11 cellular contexts compared by ENCODE assay signal in the genomic region with DNA sequence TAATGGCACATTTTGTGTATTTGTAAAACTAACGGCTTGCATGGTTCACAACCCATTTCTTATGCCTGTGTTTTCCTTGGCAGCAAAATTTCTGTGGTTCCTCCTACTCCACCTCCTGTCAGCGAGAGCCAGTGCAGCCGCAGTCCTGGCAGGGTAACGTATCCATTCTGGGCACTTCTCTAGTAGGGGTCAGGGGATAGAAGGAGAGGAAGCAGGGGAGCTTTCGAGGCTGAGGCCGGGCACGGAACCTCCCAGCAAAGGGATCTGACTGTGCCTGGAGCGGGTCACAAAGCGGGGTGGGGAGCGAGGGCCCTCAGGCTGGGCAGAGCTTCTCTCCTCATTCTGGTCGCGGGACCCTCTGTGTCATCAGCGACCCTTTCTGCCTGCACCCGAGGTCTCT. TPM values are rescaled to one million over a fixed set of nuclear protein-coding genes. Genes with fewer than 3 reads are reported as not detected.
DNase-seq lines count a peak whose midpoint lies in the region; ATAC-seq and TF ChIP-seq lines count a peak whose summit lies in the region.
"Had no signal": no experiment of that assay in that cellular context is flagged by ENCODE, and none has a peak within 500 bp of the region (broad histone marks: within the 10 kb centered on the region; RNA-seq: fewer than 3 reads in every experiment).

No MANE protein-coding gene starts in this region.

- ATAC-seq in Right ventricle myocardium inferior (peak; percentile 65), HG02642 (IDR thresholded peaks at IDR 0.05; ENCODE audit: poor library complexity, unreplicated experiment) (no peak)
- ATAC-seq: activated naive CD8-positive, alpha-beta T cell treated with anti-CD3 and anti-CD28 coated beads, Interleukin-2, amount 50 U/mL, for 24 hours had no signal

- H3K27me3 Mint-ChIP-seq in neural progenitor cell (ENCODE audit: insufficient read depth, low read depth) (peaks cover 2% of the 10 kb centered on the region), CD14-positive monocyte (ENCODE audit: low read depth in 3 of 3) (peaks cover 0 to 3% (median 0%) of the 10 kb centered on the region in 3 donors)
- H3K27me3 Mint-ChIP-seq: activated naive CD8-positive, alpha-beta T cell treated with anti-CD3 and anti-CD28 coated beads, Interleukin-2, amount 50 U/mL, for 24 hours had no signal

- H3K4me2 ChIP-seq in neural progenitor cell: no peak overlapping the region

- no peaks in the 10 kb centered on the region for H3F3A ChIP-seq in neural progenitor cell (ENCODE audit: low read depth)

- intact Hi-C loops in Right ventricle myocardium inferior (cut with DNase I): loop anchor here (5.0 kb wide), 1 partner anchor 419 kb away; no protein-coding TSS in a partner anchor
- intact Hi-C loops in cardiac septum (cut with DNase I): loop anchor here (5.0 to 10.0 kb wide), 4 partner anchors 66 to 427 kb away; a partner anchor contains a TSS
- intact Hi-C loops in CD14-positive monocyte (cut with micrococcal nuclease): loop anchor here (5.0 to 10.0 kb wide), 3 partner anchors 39 to 427 kb away; no protein-coding TSS in a partner anchor

- no peak overlapping the region for H3K27ac Mint-ChIP-seq in neural progenitor cell
- H3K27ac Mint-ChIP-seq in CD14-positive monocyte: no peak overlapping the region
- H3K27ac Mint-ChIP-seq: activated naive CD8-positive, alpha-beta T cell treated with anti-CD3 and anti-CD28 coated beads, Interleukin-2, amount 50 U/mL, for 24 hours had no signal

- peaks cover 4% of the 10 kb centered on the region for H3K27me3 ChIP-seq in neural progenitor cell

- H3K9me3 Mint-ChIP-seq in neural progenitor cell (no peaks in the 10 kb centered on the region), CD14-positive monocyte (no peaks in the 10 kb centered on the region)
- H3K9me3 Mint-ChIP-seq: activated naive CD8-positive, alpha-beta T cell treated with anti-CD3 and anti-CD28 coated beads, Interleukin-2, amount 50 U/mL, for 24 hours had no signal

- H3K9me3 ChIP-seq in neural progenitor cell (ENCODE audit: low read depth): no peaks in the 10 kb centered on the region

- peaks cover 12% of the 10 kb centered on the region for H3K4me1 Mint-ChIP-seq in neural progenitor cell
- H3K4me1 Mint-ChIP-seq in CD14-positive monocyte: peaks cover 17% of the 10 kb centered on the region

- H3K9ac ChIP-seq in neural progenitor cell: no peak overlapping the region

- H3K4me3 Mint-ChIP-seq in neural progenitor cell: no peak overlapping the region
- no peak overlapping the region for H3K4me3 Mint-ChIP-seq in CD14-positive monocyte
- H3K4me3 Mint-ChIP-seq: activated naive CD8-positive, alpha-beta T cell treated with anti-CD3 and anti-CD28 coated beads, Interleukin-2, amount 50 U/mL, for 24 hours had no signal

- no peaks in the 10 kb centered on the region for H3K36me3 ChIP-seq in neural progenitor cell

- no peaks in the 10 kb centered on the region for H3K4me1 ChIP-seq in neural progenitor cell

- TF ChIP-seq CTCF in fibroblast of pulmonary artery (IDR thresholded peaks at IDR 0.05; ENCODE audit: low read length, missing control alignments) (peak; percentile 14), neural progenitor cell (IDR thresholded peaks at IDR 0.05) (no peak), CD14-positive monocyte (IDR thresholded peaks at IDR 0.05) (no peak)

- H3K4me3 ChIP-seq in fibroblast of pulmonary artery (replicated peaks; ENCODE audit: low read depth, low read length) (no peak overlapping the region), neural progenitor cell (no peak overlapping the region)

- H2AFZ ChIP-seq in neural progenitor cell (replicated peaks): peak overlapping the region; percentile 10

- H4K20me1 ChIP-seq in neural progenitor cell (ENCODE audit: low read depth): no peaks in the 10 kb centered on the region

- DNase-seq in Right ventricle myocardium inferior (ENCODE audit: missing footprints): peak; percentile 76
- DNase-seq in cardiac septum (ENCODE audit: low spot score): no peak
- DNase-seq in fibroblast of pulmonary artery (ENCODE audit: low read depth): peak; percentile 79
- no peak for DNase-seq in neural progenitor cell (ENCODE audit: low spot score)
- DNase-seq in activated CD4-positive, alpha-beta T cell treated with anti-CD3 and anti-CD28 coated beads, Interleukin-2, amount 50 U/mL, for 48 hours: no peak
- no peak for DNase-seq in EL
- no peak for DNase-seq in CD14-positive monocyte (ENCODE audit: low spot score)
- DNase-seq: activated naive CD8-positive, alpha-beta T cell treated with anti-CD3 and anti-CD28 coated beads, Interleukin-2, amount 50 U/mL, for 24 hours; NCI-H69; retina had no signal

- no peak overlapping the region for H3K27ac ChIP-seq in neural progenitor cell

- H3K36me3 Mint-ChIP-seq in neural progenitor cell (no peaks in the 10 kb centered on the region), CD14-positive monocyte (peaks cover 38 to 50% of the 10 kb centered on the region in 2 donors)

- no peaks in the 10 kb centered on the region for H3K79me2 ChIP-seq in neural progenitor cell (ENCODE audit: low read depth)

RNA-seq across cellular contexts. Expression of a gene that starts 58.4 kb away (rescaled TPM):
- total RNA-seq in Right ventricle myocardium inferior: 10.8 TPM
- 5.7 TPM for total RNA-seq in cardiac septum
- 0.25 TPM in 1 of 2 replicates, not detected in the other for total RNA-seq in neural progenitor cell (ENCODE audit: low replicate concordance)
- 10 to 100 TPM; 14.6 to 14.8 TPM for polyA plus RNA-seq in CD14-positive monocyte

Comparison
In these comparisons a context has a peak if more than half of its experiments do, and no peak if none do; other contexts are left out.
1. DNase-seq: peak in Right ventricle myocardium inferior (single experiment) and fibroblast of pulmonary artery (single experiment); none in cardiac septum (single experiment), neural progenitor cell (single experiment), activated CD4-positive, alpha-beta T cell treated with anti-CD3 and anti-CD28 coated beads, Interleukin-2, amount 50 U/mL, for 48 hours (0 of 2), EL (single experiment) and CD14-positive monocyte (single experiment).